ENCODE assay signal across 1 cellular context in the genomic region with DNA sequence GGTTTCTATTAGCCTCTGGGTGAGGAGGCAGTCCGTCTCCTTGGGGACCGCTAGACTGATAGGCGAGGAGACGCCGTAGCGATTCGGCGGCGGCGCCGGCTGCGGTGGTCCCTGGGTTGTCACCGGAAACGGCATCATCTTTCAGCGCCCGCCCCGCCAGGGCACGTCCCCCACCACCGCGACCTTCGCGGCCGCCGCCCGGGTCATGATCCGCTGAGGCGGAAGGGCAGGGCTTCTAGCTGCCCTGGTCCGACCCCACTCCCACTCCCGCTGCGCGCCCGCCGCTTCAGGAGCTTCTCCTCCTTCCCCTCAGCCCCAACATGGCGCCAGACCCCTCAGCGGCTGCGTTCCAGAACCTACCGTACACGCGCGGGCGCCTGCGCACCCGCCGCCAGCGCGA.
TF ChIP-seq lines count a peak whose summit lies in the region.

TSS of gene PAPOLB (minus strand) at position 358 of the 400 bp plus-strand sequence. CDS start at position 138, 220 bp downstream.

TF ChIP-seq in H1, 55 proteins besides CTCF, POLR2A, EP300 and RAD21:
- TF ChIP-seq BRCA1 (IDR thresholded peaks at IDR 0.05; ENCODE audit: low read depth, low read length) (no peak), HDAC2 (IDR thresholded peaks at IDR 0.05; ENCODE audit: borderline replicate concordance in 1 of 2, low read depth in 2 of 2, low read length in 2 of 2) (no peak), CBX8 (IDR thresholded peaks at IDR 0.05; ENCODE audit: borderline replicate concordance, low read depth, low read length) (no peak), TAF1 (IDR thresholded peaks at IDR 0.05; ENCODE audit: low read depth, low read length) (no peak), CTBP2 (IDR thresholded peaks at IDR 0.05; ENCODE audit: borderline replicate concordance, insufficient read depth, insufficient read length, low read length) (no peak), TEAD4 (IDR thresholded peaks at IDR 0.05; ENCODE audit: low read depth, low read length) (no peak), SUZ12 (IDR thresholded peaks at IDR 0.05; ENCODE audit: low read length) (no peak), CBX5 (IDR thresholded peaks at IDR 0.05; ENCODE audit: low read depth, low read length) (no peak), PHF8 (conservative IDR thresholded peaks at IDR 0.05; ENCODE audit: low read depth, low read length) (no peak), CREB1 (IDR thresholded peaks at IDR 0.05) (no peak), BCL11A (IDR thresholded peaks at IDR 0.05; ENCODE audit: low read depth in 2 of 2, low read length in 2 of 2) (no peak), RNF2 (IDR thresholded peaks at IDR 0.05; ENCODE audit: borderline replicate concordance, low read depth, low read length, missing control alignments, poor library complexity, severe bottlenecking) (no peak), POLR2AphosphoS5 (IDR thresholded peaks at IDR 0.05; ENCODE audit: low read depth, low read length) (no peak), POU5F1 (IDR thresholded peaks at IDR 0.05; ENCODE audit: low read depth, low read length) (no peak), CEBPB (IDR thresholded peaks at IDR 0.05; ENCODE audit: low read depth, low read length) (no peak), SP4 (IDR thresholded peaks at IDR 0.05; ENCODE audit: low read length) (no peak), NANOG (IDR thresholded peaks at IDR 0.05; ENCODE audit: insufficient read depth, low read depth, low read length, poor library complexity, severe bottlenecking) (no peak), CHD1 (IDR thresholded peaks at IDR 0.05; ENCODE audit: low read depth, low read length) (no peak)
TF ChIP-seq in H1: peak in this region for 0.
